In genomic region chr16:84464116-84464515, GRCh38 we compare ENCODE assay signal across 28 cellular contexts.
"Had no signal": no experiment of that assay in that cellular context is flagged by ENCODE, and none has a peak within 500 bp of the region (broad histone marks: within the 10 kb centered on the region; RNA-seq: fewer than 3 reads in every experiment).

No MANE protein-coding gene starts in this region.

- H3K4me3 Mint-ChIP-seq: activated naive CD8-positive, alpha-beta T cell; brain; nephron; stimulated activated naive B cell treated with anti-CD40 and anti-IgM and Interleukin-4, amounts not matched to agents 10 μg/mL and 1 μg/mL and 100 μg/mL, for 72 hours had no signal

- H3K27ac Mint-ChIP-seq: activated naive CD8-positive, alpha-beta T cell; nephron; stimulated activated naive B cell treated with anti-CD40 and anti-IgM and Interleukin-4, amounts not matched to agents 10 μg/mL and 1 μg/mL and 100 μg/mL, for 72 hours had no signal

- H2AFZ ChIP-seq: hepatocyte had no signal

- DNase-seq: activated CD4-positive, alpha-beta T cell treated with anti-CD3 and anti-CD28 coated beads for 48 hours; activated CD4-positive, alpha-beta T cell treated with anti-CD3 and anti-CD28 coated beads, Interleukin-2, amount 50 U/mL, for 48 hours; activated naive CD4-positive, alpha-beta T cell treated with Interleukin-2 at 50 U/mL for 16 hours; activated T-cell treated with anti-CD3 and anti-CD28 coated beads, Interleukin-2, amount 50 U/mL, for 1 hour; cerebellar nuclear complex; colonic mucosa; effector CD8-positive, alpha-beta T cell; erythroblast; gastrocnemius medialis; glutamatergic neuron; left cardiac atrium; mammary epithelial cell; retina; small intestine; stimulated activated CD4-positive, alpha-beta T cell treated with anti-CD3 and anti-CD28 coated beads, Interleukin-1b, Interleukin-23, amount 100 ng/mL, for 48 hours; stimulated activated CD4-positive, alpha-beta T cell treated with anti-CD3 and anti-CD28 coated beads, Interleukin-4, amount 100 ng/mL, for 4 hours; stimulated activated naive B cell treated with anti-CD40 and anti-IgM and Interleukin-4, amounts not matched to agents 10 μg/mL and 1 μg/mL and 100 μg/mL, for 72 hours; trophoblast cell had no signal

- ATAC-seq: gastrocnemius medialis; left cardiac atrium; stimulated activated naive B cell treated with anti-CD40 and anti-IgM and Interleukin-4, amounts not matched to agents 10 μg/mL and 1 μg/mL and 100 μg/mL, for 72 hours had no signal

- H3K79me2 ChIP-seq: hepatocyte had no signal

- H3K4me2 ChIP-seq: hepatocyte had no signal

- H3K36me3 ChIP-seq: cardiac muscle cell, ovary, prostate gland had no signal

- H3K27ac ChIP-seq: ascending aorta, cardiac muscle cell, colonic mucosa, gastrocnemius medialis, hepatocyte, ovary, prostate gland, suprapubic skin, vagina had no signal

- H3K4me1 Mint-ChIP-seq: brain; stimulated activated naive B cell treated with anti-CD40 and anti-IgM and Interleukin-4, amounts not matched to agents 10 μg/mL and 1 μg/mL and 100 μg/mL, for 72 hours had no signal

- H3K27me3 Mint-ChIP-seq: activated naive CD8-positive, alpha-beta T cell; brain; stimulated activated naive B cell treated with anti-CD40 and anti-IgM and Interleukin-4, amounts not matched to agents 10 μg/mL and 1 μg/mL and 100 μg/mL, for 72 hours had no signal

- H3K4me1 ChIP-seq: ascending aorta, colonic mucosa, gastrocnemius medialis, prostate gland, suprapubic skin, vagina had no signal

- H3K4me3 ChIP-seq: ascending aorta, cardiac muscle cell, colonic mucosa, gastrocnemius medialis, hepatocyte, ovary, prostate gland, suprapubic skin, vagina had no signal

- H3K9me3 ChIP-seq: colonic mucosa, prostate gland, suprapubic skin, vagina had no signal

- H3K27me3 ChIP-seq: ascending aorta, cardiac muscle cell, colonic mucosa, gastrocnemius medialis, hepatocyte, ovary, suprapubic skin, vagina had no signal
